In the genomic region with DNA sequence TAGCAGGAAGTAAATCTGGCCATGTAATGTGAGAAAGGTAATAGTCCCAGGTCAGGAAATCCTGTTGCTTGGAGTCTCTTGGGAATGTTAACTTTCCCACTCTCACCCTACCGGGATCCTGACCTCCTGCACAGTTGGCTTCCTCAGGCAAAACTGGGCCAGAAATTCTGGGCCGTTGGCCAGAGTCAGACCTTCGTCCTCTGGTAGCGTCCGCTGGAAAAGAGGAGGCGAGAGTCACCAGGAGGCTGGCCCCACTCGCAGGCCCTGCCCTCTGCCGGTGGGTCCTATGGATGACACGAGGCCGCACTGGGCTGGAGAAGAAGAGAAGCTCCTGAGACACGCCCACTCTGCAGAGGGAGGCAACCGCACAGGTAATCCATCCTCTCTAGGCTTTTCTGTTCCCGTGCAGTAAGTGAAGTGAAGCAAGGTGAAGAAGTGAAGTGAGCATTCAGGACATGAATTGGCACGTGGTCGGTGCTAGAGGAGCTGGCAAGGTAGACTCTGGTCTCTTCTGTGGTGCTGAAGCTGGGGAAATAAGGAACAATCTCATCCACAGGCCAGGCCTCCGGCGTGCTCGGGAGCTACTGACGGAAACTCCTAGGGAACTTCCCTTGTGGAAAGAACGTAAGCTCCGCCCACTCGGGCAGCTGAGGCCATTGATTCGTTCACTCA, we compare ENCODE assay signal across 8 cellular contexts.
DNase-seq lines count a peak whose midpoint lies in the region; ATAC-seq lines count a peak whose summit lies in the region.

No MANE protein-coding gene starts in this region.

- H3K27me3 Mint-ChIP-seq in activated CD4-positive, alpha-beta T cell treated with anti-CD3 and anti-CD28 coated beads, Interleukin-2, amount 10 ng/mL, durations not matched to agents 24 days and 14 days: peaks cover 12% of the 10 kb centered on the region

- peaks cover 4% of the 10 kb centered on the region for H3K4me1 Mint-ChIP-seq in activated CD4-positive, alpha-beta T cell treated with anti-CD3 and anti-CD28 coated beads, Interleukin-2, amount 10 ng/mL, durations not matched to agents 24 days and 14 days

- H3K4me3 Mint-ChIP-seq in activated CD4-positive, alpha-beta T cell treated with anti-CD3 and anti-CD28 coated beads, Interleukin-2, amount 10 ng/mL, durations not matched to agents 24 days and 14 days: no peak overlapping the region

- intact Hi-C loops in activated CD4-positive, alpha-beta T cell treated with anti-CD3 and anti-CD28 coated beads, Interleukin-2, amount 10 ng/mL, durations not matched to agents 24 days and 14 days (cut with micrococcal nuclease): loop anchor here (10.0 kb wide), 1 partner anchor 208 kb away; the partner anchor contains the start of gene INHBB
- intact Hi-C loops in sciatic nerve (cut with DNase I): no loop called here

- no peak overlapping the region for H3K27ac Mint-ChIP-seq in activated CD4-positive, alpha-beta T cell treated with anti-CD3 and anti-CD28 coated beads, Interleukin-2, amount 10 ng/mL, durations not matched to agents 24 days and 14 days

- H3K9me3 Mint-ChIP-seq in activated CD4-positive, alpha-beta T cell treated with anti-CD3 and anti-CD28 coated beads, Interleukin-2, amount 10 ng/mL, durations not matched to agents 24 days and 14 days: no peaks in the 10 kb centered on the region

- peak; percentile 80 for DNase-seq in activated CD4-positive, alpha-beta T cell treated with anti-CD3 and anti-CD28 coated beads, Interleukin-2, amount 10 ng/mL, durations not matched to agents 24 days and 14 days
- DNase-seq in activated CD4-positive, alpha-beta T cell treated with anti-CD3 and anti-CD28 coated beads, Interleukin-2, amount 50 U/mL, for 1 hour: no peak
- DNase-seq in NCI-H146 (lab: John Stamatoyannopoulos, UW) (peak; percentile 64), amniotic epithelial cell (ENCODE audit: low read depth) (peak; percentile 62), hepatic stellate cell (ENCODE audit: low spot score) (peak; percentile 74), sciatic nerve (ENCODE audit: low spot score) (peak; percentile 81), KG1 (lab: John Stamatoyannopoulos, UW) (no peak)

- H3K36me3 Mint-ChIP-seq in activated CD4-positive, alpha-beta T cell treated with anti-CD3 and anti-CD28 coated beads, Interleukin-2, amount 10 ng/mL, durations not matched to agents 24 days and 14 days (ENCODE audit: low read depth): no peaks in the 10 kb centered on the region

- ATAC-seq in sciatic nerve (peak; percentile 86), HG03175 (IDR thresholded peaks at IDR 0.05; ENCODE audit: unreplicated experiment) (no peak)

Comparison
In these comparisons a context has a peak if more than half of its experiments do, and no peak if none do; other contexts are left out.
1. DNase-seq: peak in activated CD4-positive, alpha-beta T cell treated with anti-CD3 and anti-CD28 coated beads, Interleukin-2, amount 10 ng/mL, durations not matched to agents 24 days and 14 days (single experiment), NCI-H146 (single experiment), amniotic epithelial cell (single experiment), hepatic stellate cell (single experiment) and sciatic nerve (single experiment); none in activated CD4-positive, alpha-beta T cell treated with anti-CD3 and anti-CD28 coated beads, Interleukin-2, amount 50 U/mL, for 1 hour (single experiment) and KG1 (single experiment).